Comparison of ENCODE assay signal across 20 cellular contexts in genomic region chr2:70160545-70160944, GRCh38. TPM values are rescaled to one million over a fixed set of nuclear protein-coding genes. Genes with fewer than 3 reads are reported as not detected.
DNase-seq lines count a peak whose midpoint lies in the region; ATAC-seq and TF ChIP-seq lines count a peak whose summit lies in the region.
"Had no signal": no experiment of that assay in that cellular context is flagged by ENCODE, and none has a peak within 500 bp of the region (broad histone marks: within the 10 kb centered on the region; RNA-seq: fewer than 3 reads in every experiment).

No MANE protein-coding gene starts in this region.

- H3K4me2 ChIP-seq in PC-3 (ENCODE audit: low read length), result no peak overlapping the region

- no peaks in the 10 kb centered on the region for H3K4me1 ChIP-seq in CD4-positive, CD25-positive, alpha-beta regulatory T cell (ENCODE audit: control insufficient read depth, insufficient read depth, low read length, poor library complexity, severe bottlenecking)
- peaks cover 4% of the 10 kb centered on the region for H3K4me1 ChIP-seq in CD4-positive, alpha-beta memory T cell (ENCODE audit: insufficient read depth, low read length)
- peaks cover 11% of the 10 kb centered on the region; the same call in 1 of the 2 replicates for H3K4me1 ChIP-seq in PC-3 (ENCODE audit: insufficient read depth, low read length)
- H3K4me1 ChIP-seq in ovary (ENCODE audit: insufficient read depth), result no peaks in the 10 kb centered on the region
- H3K4me1 ChIP-seq: spleen had no signal

- H3K27me3 ChIP-seq in CD4-positive, CD25-positive, alpha-beta regulatory T cell (ENCODE audit: control insufficient read depth, insufficient read depth, low read length), result no peaks in the 10 kb centered on the region
- H3K27me3 ChIP-seq in CD4-positive, alpha-beta memory T cell (ENCODE audit: insufficient read depth, low read length), result no peaks in the 10 kb centered on the region
- H3K27me3 ChIP-seq in PC-3 (ENCODE audit: low read length) (no peaks in the 10 kb centered on the region), ovary (no peaks in the 10 kb centered on the region)
- H3K27me3 ChIP-seq: dorsolateral prefrontal cortex, spleen had no signal

- no peak for TF ChIP-seq CTCF in PC-3 (conservative IDR thresholded peaks at IDR 0.05; ENCODE audit: low read depth, low read length)
- TF ChIP-seq CTCF in ovary (IDR thresholded peaks at IDR 0.05), result no peak
- no peak for TF ChIP-seq CTCF in omental fat pad (IDR thresholded peaks at IDR 0.05)

- TF ChIP-seq POLR2A in ovary (IDR thresholded peaks at IDR 0.05), result no peak

- no TSS peak for BruUV-seq in PC-3 (replicated peaks; lab: Mats Ljungman, UMichigan)

- no peaks in the 10 kb centered on the region for H3F3A ChIP-seq in PC-3 (ENCODE audit: low read length, unreplicated experiment)

- H3K4me1 Mint-ChIP-seq in CD4-positive, CD25-positive, alpha-beta regulatory T cell, result peaks cover 0 to 4% (median under 1%) of the 10 kb centered on the region in 4 donors
- H3K4me1 Mint-ChIP-seq in CD4-positive, alpha-beta memory T cell, result peaks cover 0 to 7% (median 4%) of the 10 kb centered on the region in 4 donors
- no peaks in the 10 kb centered on the region for H3K4me1 Mint-ChIP-seq in central memory CD8-positive, alpha-beta T cell

- intact Hi-C loops in CD4-positive, alpha-beta memory T cell (cut with micrococcal nuclease), result no loop called here
- intact Hi-C loops in PC-3 (cut with micrococcal nuclease) (no loop called here), ovary (cut with DNase I) (no loop called here)

- no peak for DNase-seq in CD4-positive, CD25-positive, alpha-beta regulatory T cell
- no peak for DNase-seq in CD4-positive, alpha-beta memory T cell
- DNase-seq in PC-3 (no peak), ovary (no peak), omental fat pad (ENCODE audit: low spot score) (no peak), GM19240 (ENCODE audit: insufficient read length, low spot score) (no peak)
- no peak for DNase-seq in central memory CD8-positive, alpha-beta T cell (ENCODE audit: low spot score in 2 of 2)
- DNase-seq: caudate nucleus; COR-L47; dorsolateral prefrontal cortex; HCEC 1CT; NCI-H1105 treated with DMSO at 0.1 percent for 48 hours; NCI-H2107; NCI-H510A treated with DMSO at 0.1 percent for 48 hours; retina; SHP77 treated with DMSO at 0.1 percent for 48 hours; stimulated activated CD4-positive, alpha-beta T cell treated with anti-CD3 and anti-CD28 coated beads, Interleukin-4, amount 100 ng/mL, for 4 hours; substantia nigra had no signal

- no peak overlapping the region for H3K4me3 Mint-ChIP-seq in CD4-positive, CD25-positive, alpha-beta regulatory T cell
- no peak overlapping the region for H3K4me3 Mint-ChIP-seq in CD4-positive, alpha-beta memory T cell
- H3K4me3 Mint-ChIP-seq in central memory CD8-positive, alpha-beta T cell, result no peak overlapping the region
- H3K4me3 Mint-ChIP-seq: T-helper 1 cell treated with Interleukin-12 subunit alpha and Interleukin-12 subunit beta and Interleukin-4 antibody, amounts not matched to agents 30 μg/mL and 1 μg/mL, for 36 hours had no signal

- 80 to 89% (median 86%) methylated on average over 6 of the region's 6 CpGs for WGBS in ovary, 3 donors

- H3K27ac ChIP-seq in CD4-positive, CD25-positive, alpha-beta regulatory T cell (ENCODE audit: insufficient read depth, low read length, poor library complexity, severe bottlenecking), result no peak overlapping the region
- H3K27ac ChIP-seq in CD4-positive, alpha-beta memory T cell (ENCODE audit: low read depth, low read length), result no peak overlapping the region
- peak overlapping the region; percentile 3; the same call in 1 of the 2 replicates for H3K27ac ChIP-seq in PC-3 (ENCODE audit: low read length)
- no peak overlapping the region for H3K27ac ChIP-seq in ovary
- H3K27ac ChIP-seq: dorsolateral prefrontal cortex had no signal

- CTCF ChIA-PET in CD4-positive, alpha-beta memory T cell (lab: Charles Lee; ENCODE audit: partially characterized antibody), result interaction anchor here (0.6 to 1.2 kb wide), 3 partner anchors 133 to 597 kb away, joined by 3 to 4 read pairs (median 3); partner anchors contain the start of gene SNRPG
- CTCF ChIA-PET in PC-3 (lab: Charles Lee), result no interaction called here

- peaks cover 33% of the 10 kb centered on the region for H3K36me3 ChIP-seq in CD4-positive, CD25-positive, alpha-beta regulatory T cell (ENCODE audit: control insufficient read depth, insufficient read depth, low read length)
- peaks cover 20% of the 10 kb centered on the region for H3K36me3 ChIP-seq in CD4-positive, alpha-beta memory T cell (ENCODE audit: insufficient read depth, low read length)
- H3K36me3 ChIP-seq in PC-3 (ENCODE audit: low read depth, low read length) (peaks cover 3% of the 10 kb centered on the region; the same call in 1 of the 2 replicates), ovary (no peaks in the 10 kb centered on the region)

- H3K4me3 ChIP-seq in CD4-positive, CD25-positive, alpha-beta regulatory T cell (ENCODE audit: low read depth, low read length), result no peak overlapping the region
- H3K4me3 ChIP-seq in CD4-positive, alpha-beta memory T cell (ENCODE audit: low read length in 2 of 2), result no peak overlapping the region
- H3K4me3 ChIP-seq in PC-3 (ENCODE audit: low read length), result no peak overlapping the region
- H3K4me3 ChIP-seq in ovary, result no peak overlapping the region
- H3K4me3 ChIP-seq: dorsolateral prefrontal cortex, spleen had no signal

- no peak overlapping the region for H2AFZ ChIP-seq in PC-3 (ENCODE audit: low read length)

- H3K9me3 ChIP-seq in CD4-positive, CD25-positive, alpha-beta regulatory T cell (ENCODE audit: control insufficient read depth in 2 of 2, low read length in 2 of 2), result no peaks in the 10 kb centered on the region
- H3K9me3 ChIP-seq in CD4-positive, alpha-beta memory T cell (ENCODE audit: control insufficient read depth in 1 of 2, low read length in 2 of 2), result no peaks in the 10 kb centered on the region
- H3K9me3 ChIP-seq in PC-3 (ENCODE audit: low read length), result no peaks in the 10 kb centered on the region
- no peaks in the 10 kb centered on the region for H3K9me3 ChIP-seq in ovary
- H3K9me3 ChIP-seq: spleen had no signal

- no peaks in the 10 kb centered on the region for H4K20me1 ChIP-seq in PC-3 (ENCODE audit: low read length)

- peaks cover 13% of the 10 kb centered on the region for H3K36me3 Mint-ChIP-seq in CD4-positive, CD25-positive, alpha-beta regulatory T cell
- H3K36me3 Mint-ChIP-seq in CD4-positive, alpha-beta memory T cell, result peaks cover 13 to 21% of the 10 kb centered on the region in 2 donors
- peaks cover 43% of the 10 kb centered on the region for H3K36me3 Mint-ChIP-seq in central memory CD8-positive, alpha-beta T cell (ENCODE audit: insufficient read depth)

- no peaks in the 10 kb centered on the region for H3K79me2 ChIP-seq in PC-3 (ENCODE audit: low read length)

- H3K27me3 Mint-ChIP-seq in CD4-positive, CD25-positive, alpha-beta regulatory T cell, result no peaks in the 10 kb centered on the region
- H3K27me3 Mint-ChIP-seq in CD4-positive, alpha-beta memory T cell, result no peaks in the 10 kb centered on the region
- no peaks in the 10 kb centered on the region for H3K27me3 Mint-ChIP-seq in central memory CD8-positive, alpha-beta T cell

- no peak for TF ChIP-seq EP300 in ovary (IDR thresholded peaks at IDR 0.05)

- no peaks in the 10 kb centered on the region for H3K9me2 ChIP-seq in PC-3 (replicated peaks; ENCODE audit: low read length)

- H3K9ac ChIP-seq in PC-3 (ENCODE audit: low read length), result no peak overlapping the region

- POLR2A ChIA-PET in CD4-positive, alpha-beta memory T cell (lab: Charles Lee; ENCODE audit: partially characterized antibody), result interaction anchor here (1.0 to 1.2 kb wide), 3 partner anchors 29 to 66 kb away, joined by 3 to 5 read pairs (median 3); partner anchors contain the start of gene C2orf42
- POLR2A ChIA-PET in PC-3 (lab: Charles Lee; ENCODE audit: unreplicated experiment), result interaction anchor here (0.7 kb wide), 1 partner anchor 31 kb away, joined by 4 read pairs; no protein-coding TSS in a partner anchor

- ATAC-seq in CD4-positive, CD25-positive, alpha-beta regulatory T cell (ENCODE audit: low read depth in 2 of 2), result no peak
- ATAC-seq in PC-3 (no peak), omental fat pad (ENCODE audit: low FRiP score) (no peak)
- no peak for ATAC-seq in central memory CD8-positive, alpha-beta T cell (replicated peaks; ENCODE audit: extremely low read depth, poor library complexity, severe bottlenecking)

- H3K27ac Mint-ChIP-seq in CD4-positive, CD25-positive, alpha-beta regulatory T cell, result peak overlapping the region; percentile 11 to 78 (median 14)
- H3K27ac Mint-ChIP-seq in CD4-positive, alpha-beta memory T cell, result peak overlapping the region in 4 of 7 donors; percentile 10 to 71 (median 50)
- H3K27ac Mint-ChIP-seq in central memory CD8-positive, alpha-beta T cell (ENCODE audit: low read depth), result peak overlapping the region; percentile 10
- H3K27ac Mint-ChIP-seq: T-helper 1 cell treated with Interleukin-12 subunit alpha and Interleukin-12 subunit beta and Interleukin-4 antibody, amounts not matched to agents 30 μg/mL and 1 μg/mL, for 36 hours had no signal

- no peaks in the 10 kb centered on the region for H3K9me3 Mint-ChIP-seq in CD4-positive, CD25-positive, alpha-beta regulatory T cell
- H3K9me3 Mint-ChIP-seq in CD4-positive, alpha-beta memory T cell, result no peaks in the 10 kb centered on the region
- H3K9me3 Mint-ChIP-seq in central memory CD8-positive, alpha-beta T cell, result no peaks in the 10 kb centered on the region
- H3K9me3 Mint-ChIP-seq: T-helper 1 cell treated with Interleukin-12 subunit alpha and Interleukin-12 subunit beta and Interleukin-4 antibody, amounts not matched to agents 30 μg/mL and 1 μg/mL, for 36 hours had no signal

RNA-seq across cellular contexts. Expression of gene C2orf42, which starts 30.3 kb away (rescaled TPM):
- total RNA-seq in CD4-positive, CD25-positive, alpha-beta regulatory T cell, result 21.0 TPM
- polyA plus RNA-seq in CD4-positive, CD25-positive, alpha-beta regulatory T cell, result 10 to 100 TPM; 21.9 to 38.4 (median 30.7) TPM
- 10 to 100 TPM; 36.7 to 47.9 TPM for total RNA-seq in CD4-positive, alpha-beta memory T cell
- 10 to 100 TPM; 22.4 to 26.6 TPM for polyA plus RNA-seq in CD4-positive, alpha-beta memory T cell
- 17.1 and 21.1 TPM in 2 replicates for total RNA-seq in PC-3 (2014; rRNA removed)
- 10 to 100 TPM; 13.9 to 26.1 (median 22.3) TPM for total RNA-seq in ovary
- polyA plus RNA-seq in ovary, result 10 to 100 TPM in 1 of 2 donors, 1 to 10 TPM in 1; 8.3 to 16.4 TPM
- 10 to 100 TPM; 10.6 to 15.3 (median 11.2) TPM for total RNA-seq in omental fat pad
